Comparison of ENCODE assay signal across 1 cellular context in the genomic region with DNA sequence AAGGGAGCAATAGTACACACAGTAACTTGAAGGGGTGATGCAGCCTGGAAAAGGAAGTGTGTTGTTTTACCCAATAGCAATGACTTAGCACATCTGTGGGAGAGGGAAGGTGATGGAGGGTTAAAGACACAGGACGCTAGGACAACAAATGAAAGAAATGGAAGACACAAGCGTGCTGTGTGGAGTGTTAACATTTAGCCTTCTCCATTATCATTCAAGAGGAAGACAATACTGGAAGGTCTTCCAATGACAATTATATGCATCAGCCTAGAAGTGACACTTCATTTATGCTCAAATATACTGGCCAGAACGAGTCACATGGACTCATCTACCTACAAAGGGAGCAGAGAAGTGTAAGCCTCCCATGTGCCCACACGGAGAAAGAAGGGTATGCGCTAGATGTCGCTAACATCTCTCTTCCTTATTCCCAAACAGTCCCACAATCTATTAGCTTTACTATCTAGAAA.
TF ChIP-seq lines count a peak whose summit lies in the region.

No MANE protein-coding gene starts in this region.

TF ChIP-seq in K562, 482 proteins besides CTCF, POLR2A, EP300 and RAD21 (continued from another document and continues in another):
- TF ChIP-seq, protein P1, sequence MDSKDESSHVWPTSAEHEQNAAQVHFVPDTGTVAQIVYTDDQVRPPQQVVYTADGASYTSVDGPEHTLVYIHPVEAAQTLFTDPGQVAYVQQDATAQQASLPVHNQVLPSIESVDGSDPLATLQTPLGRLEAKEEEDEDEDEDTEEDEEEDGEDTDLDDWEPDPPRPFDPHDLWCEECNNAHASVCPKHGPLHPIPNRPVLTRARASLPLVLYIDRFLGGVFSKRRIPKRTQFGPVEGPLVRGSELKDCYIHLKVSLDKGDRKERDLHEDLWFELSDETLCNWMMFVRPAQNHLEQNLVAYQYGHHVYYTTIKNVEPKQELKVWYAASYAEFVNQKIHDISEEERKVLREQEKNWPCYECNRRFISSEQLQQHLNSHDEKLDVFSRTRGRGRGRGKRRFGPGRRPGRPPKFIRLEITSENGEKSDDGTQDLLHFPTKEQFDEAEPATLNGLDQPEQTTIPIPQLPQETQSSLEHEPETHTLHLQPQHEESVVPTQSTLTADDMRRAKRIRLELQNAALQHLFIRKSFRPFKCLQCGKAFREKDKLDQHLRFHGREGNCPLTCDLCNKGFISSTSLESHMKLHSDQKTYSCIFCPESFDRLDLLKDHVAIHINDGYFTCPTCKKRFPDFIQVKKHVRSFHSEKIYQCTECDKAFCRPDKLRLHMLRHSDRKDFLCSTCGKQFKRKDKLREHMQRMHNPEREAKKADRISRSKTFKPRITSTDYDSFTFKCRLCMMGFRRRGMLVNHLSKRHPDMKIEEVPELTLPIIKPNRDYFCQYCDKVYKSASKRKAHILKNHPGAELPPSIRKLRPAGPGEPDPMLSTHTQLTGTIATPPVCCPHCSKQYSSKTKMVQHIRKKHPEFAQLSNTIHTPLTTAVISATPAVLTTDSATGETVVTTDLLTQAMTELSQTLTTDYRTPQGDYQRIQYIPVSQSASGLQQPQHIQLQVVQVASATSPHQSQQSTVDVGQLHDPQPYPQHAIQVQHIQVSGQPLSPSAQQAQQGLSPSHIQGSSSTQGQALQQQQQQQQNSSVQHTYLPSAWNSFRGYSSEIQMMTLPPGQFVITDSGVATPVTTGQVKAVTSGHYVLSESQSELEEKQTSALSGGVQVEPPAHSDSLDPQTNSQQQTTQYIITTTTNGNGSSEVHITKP (IDR thresholded peaks at IDR 0.05; ENCODE audit: partially characterized antibody): peak; percentile 72
- TF ChIP-seq NELFE (IDR thresholded peaks at IDR 0.05; ENCODE audit: insufficient read depth, insufficient read length) (no peak), RUNX1 (IDR thresholded peaks at IDR 0.05; ENCODE audit: low read depth) (no peak), NCOA1 (IDR thresholded peaks at IDR 0.05; ENCODE audit: low read depth) (no peak), ILF3 (IDR thresholded peaks at IDR 0.05; ENCODE audit: borderline replicate concordance) (no peak), RFX1 (IDR thresholded peaks at IDR 0.05) (no peak), PTBP1 (IDR thresholded peaks at IDR 0.05; ENCODE audit: low read depth, low read length) (no peak), CHCHD3 (CRISPR knock-in tag; IDR thresholded peaks at IDR 0.05) (no peak), HNRNPH1 (optimal IDR thresholded peaks at IDR 0.05; ENCODE audit: low read depth, low read length) (no peak), ELF4 (CRISPR knock-in tag; IDR thresholded peaks at IDR 0.05) (no peak), NFE2 (IDR thresholded peaks at IDR 0.05; ENCODE audit: low read depth) (peak; percentile 90), ILK (tag; IDR thresholded peaks at IDR 0.05; ENCODE audit: borderline replicate concordance, low read depth) (no peak), CBX1 (IDR thresholded peaks at IDR 0.05; ENCODE audit: low read depth) (no peak), FOXM1 (IDR thresholded peaks at IDR 0.05; ENCODE audit: low read depth) (no peak), FOXM1 (CRISPR knock-in tag; IDR thresholded peaks at IDR 0.05; ENCODE audit: low read depth) (no peak), ZBTB8A (IDR thresholded peaks at IDR 0.05; ENCODE audit: partially characterized antibody) (no peak), ZNF764 (CRISPR knock-in tag; IDR thresholded peaks at IDR 0.05; ENCODE audit: low read depth) (no peak), FOXK1 (CRISPR knock-in tag; IDR thresholded peaks at IDR 0.05; ENCODE audit: borderline replicate concordance) (no peak), ZNF165 (CRISPR knock-in tag; IDR thresholded peaks at IDR 0.05; ENCODE audit: borderline replicate concordance) (no peak), SRF (CRISPR knock-in tag; IDR thresholded peaks at IDR 0.05) (no peak), PPARD (CRISPR knock-in tag; IDR thresholded peaks at IDR 0.05) (no peak), BMI1 (IDR thresholded peaks at IDR 0.05; ENCODE audit: low read length) (no peak), GATAD2B (IDR thresholded peaks at IDR 0.05; ENCODE audit: borderline replicate concordance) (no peak), CSDE1 (IDR thresholded peaks at IDR 0.05) (no peak), RCOR1 (IDR thresholded peaks at IDR 0.05; ENCODE audit: borderline replicate concordance in 1 of 2, low read depth in 2 of 2, low read length in 2 of 2) (no peak), ZNF212 (CRISPR knock-in tag; IDR thresholded peaks at IDR 0.05) (no peak), SREBF2 (CRISPR knock-in tag; IDR thresholded peaks at IDR 0.05) (no peak), HMG20B (CRISPR knock-in tag; IDR thresholded peaks at IDR 0.05) (no peak), HDGF (IDR thresholded peaks at IDR 0.05) (no peak), COPS2 (conservative IDR thresholded peaks at IDR 0.05) (no peak), MCM3 (IDR thresholded peaks at IDR 0.05) (no peak), ETV6 (IDR thresholded peaks at IDR 0.05; ENCODE audit: borderline replicate concordance in 1 of 2, low read depth in 2 of 2, low read length in 1 of 2) (no peak), ETV6 (CRISPR knock-in tag; IDR thresholded peaks at IDR 0.05; ENCODE audit: borderline replicate concordance) (no peak), ZNF121 (CRISPR knock-in tag; conservative IDR thresholded peaks at IDR 0.05) (no peak), MTA2 (IDR thresholded peaks at IDR 0.05; ENCODE audit: low read depth) (no peak), CREBBP (IDR thresholded peaks at IDR 0.05; ENCODE audit: low read depth, low read length) (no peak), NFE2L1 (tag; IDR thresholded peaks at IDR 0.05; ENCODE audit: borderline replicate concordance, low read depth) (peak; percentile 59; the same call in 1 of the 2 replicates), DNMT1 (IDR thresholded peaks at IDR 0.05) (no peak)
- TF ChIP-seq, protein P2, sequence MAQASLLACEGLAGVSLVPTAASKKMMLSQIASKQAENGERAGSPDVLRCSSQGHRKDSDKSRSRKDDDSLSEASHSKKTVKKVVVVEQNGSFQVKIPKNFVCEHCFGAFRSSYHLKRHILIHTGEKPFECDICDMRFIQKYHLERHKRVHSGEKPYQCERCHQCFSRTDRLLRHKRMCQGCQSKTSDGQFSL (CRISPR knock-in tag; IDR thresholded peaks at IDR 0.05): no peak
- TF ChIP-seq, protein P2 (tag; IDR thresholded peaks at IDR 0.05): no peak
- TF ChIP-seq, protein P3, sequence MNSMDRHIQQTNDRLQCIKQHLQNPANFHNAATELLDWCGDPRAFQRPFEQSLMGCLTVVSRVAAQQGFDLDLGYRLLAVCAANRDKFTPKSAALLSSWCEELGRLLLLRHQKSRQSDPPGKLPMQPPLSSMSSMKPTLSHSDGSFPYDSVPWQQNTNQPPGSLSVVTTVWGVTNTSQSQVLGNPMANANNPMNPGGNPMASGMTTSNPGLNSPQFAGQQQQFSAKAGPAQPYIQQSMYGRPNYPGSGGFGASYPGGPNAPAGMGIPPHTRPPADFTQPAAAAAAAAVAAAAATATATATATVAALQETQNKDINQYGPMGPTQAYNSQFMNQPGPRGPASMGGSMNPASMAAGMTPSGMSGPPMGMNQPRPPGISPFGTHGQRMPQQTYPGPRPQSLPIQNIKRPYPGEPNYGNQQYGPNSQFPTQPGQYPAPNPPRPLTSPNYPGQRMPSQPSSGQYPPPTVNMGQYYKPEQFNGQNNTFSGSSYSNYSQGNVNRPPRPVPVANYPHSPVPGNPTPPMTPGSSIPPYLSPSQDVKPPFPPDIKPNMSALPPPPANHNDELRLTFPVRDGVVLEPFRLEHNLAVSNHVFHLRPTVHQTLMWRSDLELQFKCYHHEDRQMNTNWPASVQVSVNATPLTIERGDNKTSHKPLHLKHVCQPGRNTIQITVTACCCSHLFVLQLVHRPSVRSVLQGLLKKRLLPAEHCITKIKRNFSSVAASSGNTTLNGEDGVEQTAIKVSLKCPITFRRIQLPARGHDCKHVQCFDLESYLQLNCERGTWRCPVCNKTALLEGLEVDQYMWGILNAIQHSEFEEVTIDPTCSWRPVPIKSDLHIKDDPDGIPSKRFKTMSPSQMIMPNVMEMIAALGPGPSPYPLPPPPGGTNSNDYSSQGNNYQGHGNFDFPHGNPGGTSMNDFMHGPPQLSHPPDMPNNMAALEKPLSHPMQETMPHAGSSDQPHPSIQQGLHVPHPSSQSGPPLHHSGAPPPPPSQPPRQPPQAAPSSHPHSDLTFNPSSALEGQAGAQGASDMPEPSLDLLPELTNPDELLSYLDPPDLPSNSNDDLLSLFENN (IDR thresholded peaks at IDR 0.05; ENCODE audit: low read depth in 2 of 2, low read length in 2 of 2): no peak
- TF ChIP-seq, protein P4, sequence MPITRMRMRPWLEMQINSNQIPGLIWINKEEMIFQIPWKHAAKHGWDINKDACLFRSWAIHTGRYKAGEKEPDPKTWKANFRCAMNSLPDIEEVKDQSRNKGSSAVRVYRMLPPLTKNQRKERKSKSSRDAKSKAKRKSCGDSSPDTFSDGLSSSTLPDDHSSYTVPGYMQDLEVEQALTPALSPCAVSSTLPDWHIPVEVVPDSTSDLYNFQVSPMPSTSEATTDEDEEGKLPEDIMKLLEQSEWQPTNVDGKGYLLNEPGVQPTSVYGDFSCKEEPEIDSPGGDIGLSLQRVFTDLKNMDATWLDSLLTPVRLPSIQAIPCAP (CRISPR knock-in tag; IDR thresholded peaks at IDR 0.05; ENCODE audit: borderline replicate concordance): no peak
- TF ChIP-seq, protein P5, sequence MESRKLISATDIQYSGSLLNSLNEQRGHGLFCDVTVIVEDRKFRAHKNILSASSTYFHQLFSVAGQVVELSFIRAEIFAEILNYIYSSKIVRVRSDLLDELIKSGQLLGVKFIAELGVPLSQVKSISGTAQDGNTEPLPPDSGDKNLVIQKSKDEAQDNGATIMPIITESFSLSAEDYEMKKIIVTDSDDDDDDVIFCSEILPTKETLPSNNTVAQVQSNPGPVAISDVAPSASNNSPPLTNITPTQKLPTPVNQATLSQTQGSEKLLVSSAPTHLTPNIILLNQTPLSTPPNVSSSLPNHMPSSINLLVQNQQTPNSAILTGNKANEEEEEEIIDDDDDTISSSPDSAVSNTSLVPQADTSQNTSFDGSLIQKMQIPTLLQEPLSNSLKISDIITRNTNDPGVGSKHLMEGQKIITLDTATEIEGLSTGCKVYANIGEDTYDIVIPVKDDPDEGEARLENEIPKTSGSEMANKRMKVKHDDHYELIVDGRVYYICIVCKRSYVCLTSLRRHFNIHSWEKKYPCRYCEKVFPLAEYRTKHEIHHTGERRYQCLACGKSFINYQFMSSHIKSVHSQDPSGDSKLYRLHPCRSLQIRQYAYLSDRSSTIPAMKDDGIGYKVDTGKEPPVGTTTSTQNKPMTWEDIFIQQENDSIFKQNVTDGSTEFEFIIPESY (CRISPR knock-in tag; IDR thresholded peaks at IDR 0.05): peak; percentile 80
- TF ChIP-seq, protein P6, sequence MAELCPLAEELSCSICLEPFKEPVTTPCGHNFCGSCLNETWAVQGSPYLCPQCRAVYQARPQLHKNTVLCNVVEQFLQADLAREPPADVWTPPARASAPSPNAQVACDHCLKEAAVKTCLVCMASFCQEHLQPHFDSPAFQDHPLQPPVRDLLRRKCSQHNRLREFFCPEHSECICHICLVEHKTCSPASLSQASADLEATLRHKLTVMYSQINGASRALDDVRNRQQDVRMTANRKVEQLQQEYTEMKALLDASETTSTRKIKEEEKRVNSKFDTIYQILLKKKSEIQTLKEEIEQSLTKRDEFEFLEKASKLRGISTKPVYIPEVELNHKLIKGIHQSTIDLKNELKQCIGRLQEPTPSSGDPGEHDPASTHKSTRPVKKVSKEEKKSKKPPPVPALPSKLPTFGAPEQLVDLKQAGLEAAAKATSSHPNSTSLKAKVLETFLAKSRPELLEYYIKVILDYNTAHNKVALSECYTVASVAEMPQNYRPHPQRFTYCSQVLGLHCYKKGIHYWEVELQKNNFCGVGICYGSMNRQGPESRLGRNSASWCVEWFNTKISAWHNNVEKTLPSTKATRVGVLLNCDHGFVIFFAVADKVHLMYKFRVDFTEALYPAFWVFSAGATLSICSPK (IDR thresholded peaks at IDR 0.05; ENCODE audit: borderline replicate concordance): no peak
- TF ChIP-seq, protein P7, sequence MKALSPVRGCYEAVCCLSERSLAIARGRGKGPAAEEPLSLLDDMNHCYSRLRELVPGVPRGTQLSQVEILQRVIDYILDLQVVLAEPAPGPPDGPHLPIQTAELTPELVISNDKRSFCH (CRISPR knock-in tag; IDR thresholded peaks at IDR 0.05): no peak
- TF ChIP-seq, protein P7 (tag; IDR thresholded peaks at IDR 0.05): no peak
- TF ChIP-seq, protein P8, sequence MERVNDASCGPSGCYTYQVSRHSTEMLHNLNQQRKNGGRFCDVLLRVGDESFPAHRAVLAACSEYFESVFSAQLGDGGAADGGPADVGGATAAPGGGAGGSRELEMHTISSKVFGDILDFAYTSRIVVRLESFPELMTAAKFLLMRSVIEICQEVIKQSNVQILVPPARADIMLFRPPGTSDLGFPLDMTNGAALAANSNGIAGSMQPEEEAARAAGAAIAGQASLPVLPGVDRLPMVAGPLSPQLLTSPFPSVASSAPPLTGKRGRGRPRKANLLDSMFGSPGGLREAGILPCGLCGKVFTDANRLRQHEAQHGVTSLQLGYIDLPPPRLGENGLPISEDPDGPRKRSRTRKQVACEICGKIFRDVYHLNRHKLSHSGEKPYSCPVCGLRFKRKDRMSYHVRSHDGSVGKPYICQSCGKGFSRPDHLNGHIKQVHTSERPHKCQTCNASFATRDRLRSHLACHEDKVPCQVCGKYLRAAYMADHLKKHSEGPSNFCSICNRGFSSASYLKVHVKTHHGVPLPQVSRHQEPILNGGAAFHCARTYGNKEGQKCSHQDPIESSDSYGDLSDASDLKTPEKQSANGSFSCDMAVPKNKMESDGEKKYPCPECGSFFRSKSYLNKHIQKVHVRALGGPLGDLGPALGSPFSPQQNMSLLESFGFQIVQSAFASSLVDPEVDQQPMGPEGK (CRISPR knock-in tag; IDR thresholded peaks at IDR 0.05; ENCODE audit: borderline replicate concordance): no peak
